ENCODE assay signal across 12 cellular contexts in the genomic region with DNA sequence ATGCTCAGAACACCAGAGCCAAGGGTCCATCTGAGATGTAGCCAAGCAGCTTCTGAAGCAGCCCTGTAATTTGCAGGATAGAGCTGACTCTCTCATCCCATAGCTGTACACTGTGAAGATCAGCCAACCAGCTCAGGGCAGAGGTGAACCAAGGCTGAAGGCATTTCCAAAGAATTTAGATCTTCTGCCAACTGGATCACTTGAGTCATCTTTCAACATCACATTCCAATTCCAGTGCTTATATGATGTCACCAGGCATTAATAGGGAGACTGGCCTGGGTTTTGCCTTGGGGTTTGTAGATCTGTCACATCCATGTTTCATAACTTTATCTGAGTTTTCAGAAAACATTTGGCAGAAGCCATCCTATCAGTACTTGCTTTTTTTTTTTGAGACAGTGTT.
DNase-seq lines count a peak whose midpoint lies in the region; ATAC-seq, FAIRE-seq and TF ChIP-seq lines count a peak whose summit lies in the region.
"Had no signal": no experiment of that assay in that cellular context is flagged by ENCODE, and none has a peak within 500 bp of the region (broad histone marks: within the 10 kb centered on the region; RNA-seq: fewer than 3 reads in every experiment).

No MANE protein-coding gene starts in this region.

- H3K4me1 ChIP-seq in endothelial cell of umbilical vein (ENCODE audit: control insufficient read depth, extremely low read depth, insufficient read depth, low read length) (peaks cover 17% of the 10 kb centered on the region), right lobe of liver (no peaks in the 10 kb centered on the region)

- H3K27ac ChIP-seq in AG04450 (ENCODE audit: low read depth, low read length) (no peak overlapping the region), endothelial cell of umbilical vein (ENCODE audit: insufficient read depth, low read depth, low read length) (peak overlapping the region; percentile 28), right lobe of liver (no peak overlapping the region)
- H3K27ac ChIP-seq: coronary artery, HL-60 had no signal

- H3K36me3 ChIP-seq in endothelial cell of umbilical vein (ENCODE audit: control insufficient read depth in 2 of 2, extremely low read depth in 1 of 2, insufficient read depth in 2 of 2, low read length in 2 of 2) (no peaks in the 10 kb centered on the region), right lobe of liver (no peaks in the 10 kb centered on the region)

- H4K20me1 ChIP-seq in endothelial cell of umbilical vein (replicated peaks; ENCODE audit: control insufficient read depth, extremely low read depth, insufficient read depth, low read length), result no peaks in the 10 kb centered on the region

- TF ChIP-seq CTCF in AG04450 (IDR thresholded peaks at IDR 0.05; ENCODE audit: low read depth, low read length) (no peak), endothelial cell of umbilical vein (IDR thresholded peaks at IDR 0.05; ENCODE audit: extremely low read depth in 1 of 2, insufficient read depth in 1 of 2, low read depth in 1 of 2, low read length in 2 of 2) (no peak), right lobe of liver (IDR thresholded peaks at IDR 0.05) (no peak)

- peak; percentile 44 to 80 (median 60) for ATAC-seq in right lobe of liver

- H3K9me3 ChIP-seq in AG04450 (ENCODE audit: control insufficient read depth, insufficient read depth, low read length), result no peaks in the 10 kb centered on the region
- no peaks in the 10 kb centered on the region for H3K9me3 ChIP-seq in endothelial cell of umbilical vein (replicated peaks; ENCODE audit: control insufficient read depth, insufficient read depth, low read length)
- no peaks in the 10 kb centered on the region for H3K9me3 ChIP-seq in right lobe of liver

- no peak for TF ChIP-seq POLR2A in endothelial cell of umbilical vein (IDR thresholded peaks at IDR 0.05; ENCODE audit: low read depth, low read length)
- TF ChIP-seq POLR2A in right lobe of liver (IDR thresholded peaks at IDR 0.05), result no peak

- CTCF ChIA-PET in AG04450 (lab: Charles Lee) (interaction anchor here (1.5 kb wide), 1 partner anchor 72 kb away, joined by 8 read pairs; no protein-coding TSS in a partner anchor), endothelial cell of umbilical vein (lab: Charles Lee) (interaction anchor here (1.0 kb wide), 1 partner anchor 13 kb away, joined by 3 read pairs; no protein-coding TSS in a partner anchor)

- no peak overlapping the region for H3K9ac ChIP-seq in endothelial cell of umbilical vein (replicated peaks; ENCODE audit: extremely low read depth, insufficient read depth, low read length)

- H3K27me3 ChIP-seq in AG04450 (ENCODE audit: control insufficient read depth, insufficient read depth, low read length), result peaks cover 5% of the 10 kb centered on the region
- H3K27me3 ChIP-seq in endothelial cell of umbilical vein (ENCODE audit: control insufficient read depth in 2 of 2, insufficient read depth in 2 of 2, low read length in 2 of 2), result no peaks in the 10 kb centered on the region
- H3K27me3 ChIP-seq in right lobe of liver, result peaks cover 0 to 5% of the 10 kb centered on the region in 2 donors

- POLR2A ChIA-PET in AG04450 (lab: Yijun Ruan, JAX), result interaction anchor here (0.6 to 0.7 kb wide), 3 partner anchors 12 to 1754 kb away, joined by 4 to 9 read pairs (median 5); no protein-coding TSS in a partner anchor
- POLR2A ChIA-PET in endothelial cell of umbilical vein (lab: Charles Lee), result no interaction called here

- peak; percentile 82 for FAIRE-seq in endothelial cell of umbilical vein (lab: Jason Lieb, UNC)
- FAIRE-seq: small intestine had no signal

- H3K4me3 ChIP-seq in AG04450 (ENCODE audit: low read depth, low read length), result no peak overlapping the region
- no peak overlapping the region for H3K4me3 ChIP-seq in endothelial cell of umbilical vein (replicated peaks in 1 of 3; ENCODE audit: insufficient read depth in 1 of 3, low read depth in 1 of 3, low read length in 3 of 3)
- no peak overlapping the region for H3K4me3 ChIP-seq in right lobe of liver
- H3K4me3 ChIP-seq: coronary artery had no signal

- no TSS peak for BruUV-seq in endothelial cell of umbilical vein (replicated peaks; lab: Mats Ljungman, UMichigan)

- no peaks in the 10 kb centered on the region for H3K79me2 ChIP-seq in endothelial cell of umbilical vein (ENCODE audit: control insufficient read depth, insufficient read depth, low read length)

- intact Hi-C loops in endothelial cell of umbilical vein (cut with micrococcal nuclease) (loop anchor here (2.0 to 10.0 kb wide), 2 partner anchors 72 to 566 kb away; no protein-coding TSS in a partner anchor), right lobe of liver (cut with DNase I) (no loop called here)

- H3K9me1 ChIP-seq in endothelial cell of umbilical vein (replicated peaks; ENCODE audit: control insufficient read depth, extremely low read depth, insufficient read depth, low read length), result no peaks in the 10 kb centered on the region

- dilution Hi-C loops in endothelial cell of umbilical vein (cut with MboI; ENCODE audit: extremely low pct_ligation_motif_present, low sequenced_read_pairs), result no loop called here

- DNase-seq in AG04450 (ENCODE audit: low read depth, low spot score), result peak; percentile 76
- peak; percentile 97 for DNase-seq in M059J (ENCODE audit: low read depth)
- DNase-seq in endothelial cell of umbilical vein (ENCODE audit: low read depth, low spot score), result peak; percentile 58
- DNase-seq in right lobe of liver, result no peak
- no peak for DNase-seq in stimulated activated CD4-positive, alpha-beta T cell treated with anti-CD3 and anti-CD28 coated beads, Interleukin-15, amount 100 ng/mL, for 24 hours
- DNase-seq in stimulated activated CD4-positive, alpha-beta T cell treated with anti-CD3 and anti-CD28 coated beads, Interleukin-4, amount 100 ng/mL, for 24 hours, result no peak
- DNase-seq in NCI-H2171 treated with DMSO at 0.1 percent for 48 hours (lab: John Stamatoyannopoulos, UW), result no peak
- DNase-seq in HUDEP-2 (lab: John Stamatoyannopoulos, UW; ENCODE audit: unreplicated experiment in 76 of 76), result no peak
- DNase-seq: CD4-positive, alpha-beta memory T cell; small intestine had no signal

- no peak overlapping the region for H3K4me2 ChIP-seq in endothelial cell of umbilical vein (ENCODE audit: insufficient read depth, low read length)

- H2AFZ ChIP-seq in endothelial cell of umbilical vein (ENCODE audit: low read depth, low read length), result no peak overlapping the region

TF ChIP-seq in endothelial cell of umbilical vein, 7 proteins besides CTCF, POLR2A, EP300 and RAD21:
- TF ChIP-seq POLR2AphosphoS5 (IDR thresholded peaks at IDR 0.05; ENCODE audit: insufficient read depth, low read depth, low read length), result no peak
- TF ChIP-seq FOS (IDR thresholded peaks at IDR 0.05; ENCODE audit: borderline replicate concordance, insufficient read depth, low read length), result peak; percentile 43
- peak; percentile 65 for TF ChIP-seq JUN (IDR thresholded peaks at IDR 0.05; ENCODE audit: borderline replicate concordance, insufficient read depth, insufficient read length, low read depth)
- no peak for TF ChIP-seq MYC (IDR thresholded peaks at IDR 0.05; ENCODE audit: low read depth, low read length)
- no peak for TF ChIP-seq GATA2 (IDR thresholded peaks at IDR 0.05; ENCODE audit: insufficient read depth, insufficient read length, low read depth, low read length)
- TF ChIP-seq EZH2 (IDR thresholded peaks at IDR 0.05; ENCODE audit: borderline replicate concordance, low read depth, low read length, severe bottlenecking), result no peak
- TF ChIP-seq, protein P1, sequence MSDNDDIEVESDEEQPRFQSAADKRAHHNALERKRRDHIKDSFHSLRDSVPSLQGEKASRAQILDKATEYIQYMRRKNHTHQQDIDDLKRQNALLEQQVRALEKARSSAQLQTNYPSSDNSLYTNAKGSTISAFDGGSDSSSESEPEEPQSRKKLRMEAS (IDR thresholded peaks at IDR 0.05; ENCODE audit: insufficient read depth, insufficient read length), result no peak

Comparison
In these comparisons a context has a peak if more than half of its experiments do, and no peak if none do; other contexts are left out.
1. DNase-seq: peak in AG04450 (single experiment), M059J (single experiment) and endothelial cell of umbilical vein (single experiment); none in right lobe of liver (0 of 3), stimulated activated CD4-positive, alpha-beta T cell treated with anti-CD3 and anti-CD28 coated beads, Interleukin-15, amount 100 ng/mL, for 24 hours (single experiment), stimulated activated CD4-positive, alpha-beta T cell treated with anti-CD3 and anti-CD28 coated beads, Interleukin-4, amount 100 ng/mL, for 24 hours (single experiment), NCI-H2171 treated with DMSO at 0.1 percent for 48 hours (single experiment) and HUDEP-2 (0 of 76).